In the genomic region with DNA sequence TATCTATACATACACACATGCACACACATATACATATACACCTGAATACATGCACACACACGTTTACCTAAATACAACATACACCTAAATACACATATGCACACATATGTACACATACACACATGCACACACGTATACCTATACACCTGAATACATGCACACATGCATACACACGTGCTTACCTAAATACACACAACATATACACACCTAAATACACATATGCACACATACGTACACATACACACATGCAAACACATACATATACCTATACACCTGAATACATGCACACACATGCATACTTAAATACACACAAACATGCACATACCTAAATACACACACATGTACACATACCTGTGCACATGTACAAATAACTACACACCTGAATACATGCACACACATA, we compare ENCODE assay signal across 30 cellular contexts.
"Had no signal": no experiment of that assay in that cellular context is flagged by ENCODE, and none has a peak within 500 bp of the region (broad histone marks: within the 10 kb centered on the region; RNA-seq: fewer than 3 reads in every experiment).

No MANE protein-coding gene starts in this region.

- H3K27me3 ChIP-seq: ovary, spleen, stomach, suprapubic skin, testis, tibial artery, transverse colon, upper lobe of right lung, vagina had no signal

- H3K4me1 ChIP-seq: parathyroid adenoma, psoas muscle, spleen, stomach, suprapubic skin, testis, tibial artery, transverse colon, upper lobe of right lung, vagina had no signal

- H3K27ac Mint-ChIP-seq: naive thymus-derived CD4-positive, alpha-beta T cell; natural killer cell; nephron; progenitor cell of endocrine pancreas; stimulated activated memory B cell treated with anti-CD40 and anti-IgM and Interleukin-4, amounts not matched to agents 10 μg/mL and 1 μg/mL and 100 μg/mL, for 72 hours; stimulated activated naive CD8-positive, alpha-beta T cell treated with anti-CD3 and anti-CD28 coated beads, Interleukin-15, Interleukin-2, amounts not matched to agents 100 ng/mL and 50 ng/mL, for 24 hours; type B pancreatic cell had no signal

- H3K36me3 ChIP-seq: ovary, transverse colon, upper lobe of right lung, vagina had no signal

- H3K9me3 ChIP-seq: ovary, psoas muscle, testis, upper lobe of right lung, vagina had no signal

- H3K4me2 ChIP-seq: smooth muscle cell had no signal

- H3K4me3 ChIP-seq: ovary, psoas muscle, skin epidermis, smooth muscle cell, spleen, stomach, suprapubic skin, testis, tibial artery, transverse colon, upper lobe of right lung, vagina had no signal

- H3K27me3 Mint-ChIP-seq: naive thymus-derived CD4-positive, alpha-beta T cell; progenitor cell of endocrine pancreas; stimulated activated memory B cell treated with anti-CD40 and anti-IgM and Interleukin-4, amounts not matched to agents 10 μg/mL and 1 μg/mL and 100 μg/mL, for 72 hours; stimulated activated naive CD8-positive, alpha-beta T cell treated with anti-CD3 and anti-CD28 coated beads, Interleukin-15, Interleukin-2, amounts not matched to agents 100 ng/mL and 50 ng/mL, for 24 hours; type B pancreatic cell had no signal

- H3K36me3 Mint-ChIP-seq: natural killer cell; stimulated activated memory B cell treated with anti-CD40 and anti-IgM and Interleukin-4, amounts not matched to agents 10 μg/mL and 1 μg/mL and 100 μg/mL, for 72 hours had no signal

- H3K79me2 ChIP-seq: parathyroid adenoma had no signal

- H3K4me1 Mint-ChIP-seq: natural killer cell; nephron; stimulated activated memory B cell treated with anti-CD40 and anti-IgM and Interleukin-4, amounts not matched to agents 10 μg/mL and 1 μg/mL and 100 μg/mL, for 72 hours had no signal

- H3K9ac ChIP-seq: parathyroid adenoma had no signal

- H3K4me3 Mint-ChIP-seq: naive thymus-derived CD4-positive, alpha-beta T cell; natural killer cell; nephron; neural crest cell; stimulated activated memory B cell treated with anti-CD40 and anti-IgM and Interleukin-4, amounts not matched to agents 10 μg/mL and 1 μg/mL and 100 μg/mL, for 72 hours; stimulated activated naive CD8-positive, alpha-beta T cell treated with anti-CD3 and anti-CD28 coated beads, Interleukin-15, Interleukin-2, amounts not matched to agents 100 ng/mL and 50 ng/mL, for 24 hours; type B pancreatic cell had no signal

- DNase-seq: naive thymus-derived CD4-positive, alpha-beta T cell; natural killer cell; occipital lobe; psoas muscle; right cardiac atrium; stimulated activated CD4-positive, alpha-beta T cell treated with anti-CD3 and anti-CD28 coated beads, Interleukin-12 subunit alpha, Interleukin-12 subunit beta, amount 100 ng/mL, for 4 hours; stimulated activated CD4-positive, alpha-beta T cell treated with anti-CD3 and anti-CD28 coated beads, Interleukin-1b, Interleukin-23, amount 100 ng/mL, for 48 hours; stimulated activated CD4-positive, alpha-beta T cell treated with anti-CD3 and anti-CD28 coated beads, Interleukin-4, amount 100 ng/mL, for 1 hour; stimulated activated CD4-positive, alpha-beta T cell treated with anti-CD3 and anti-CD28 coated beads, Interleukin-4, amount 100 ng/mL, for 4 hours; stimulated activated CD8-positive, alpha-beta memory T cell treated with anti-CD3 and anti-CD28 coated beads, Interleukin-4, amount 100 ng/mL, for 48 hours; stimulated activated naive CD4-positive, alpha-beta T cell treated with Interleukin-2 at 50 U/mL for 16 hours; stomach; testis; transverse colon had no signal

- H3K27ac ChIP-seq: ovary, parathyroid adenoma, psoas muscle, skin epidermis, spleen, stomach, suprapubic skin, testis, tibial artery, transverse colon, upper lobe of right lung, vagina had no signal

- H2AFZ ChIP-seq: parathyroid adenoma had no signal

- H3K9me3 Mint-ChIP-seq: type B pancreatic cell had no signal

- ATAC-seq: naive thymus-derived CD4-positive, alpha-beta T cell; natural killer cell; psoas muscle; right cardiac atrium; sciatic nerve; stimulated activated memory B cell treated with anti-CD40 and anti-IgM and Interleukin-4, amounts not matched to agents 10 μg/mL and 1 μg/mL and 100 μg/mL, for 72 hours; upper lobe of right lung had no signal
